1 cellular context compared by ENCODE assay signal in genomic region chr3:81816473-81817260, GRCh38.
A peak's percentile ranks its signal among the peaks of the same experiment; 100 is the strongest.
TF ChIP-seq lines count a peak whose summit lies in the region.

No MANE protein-coding gene starts in this region.

TF ChIP-seq in GM12878, 131 proteins besides CTCF, POLR2A, EP300 and RAD21 (continued from another document and continues in another):
- TF ChIP-seq ZBTB33 (IDR thresholded peaks at IDR 0.05) = no peak
- no peak; the same call in 1 of the 2 replicates for TF ChIP-seq NKRF (conservative IDR thresholded peaks at IDR 0.05)
- peak in 1 of 2 experiments; percentile 91; a peak in 1 of 4 replicates for TF ChIP-seq CEBPB (IDR thresholded peaks at IDR 0.05; ENCODE audit: borderline replicate concordance in 1 of 2, low read depth in 2 of 2, low read length in 2 of 2)
- TF ChIP-seq ESRRA (IDR thresholded peaks at IDR 0.05; ENCODE audit: low read length) = no peak
- TF ChIP-seq RUNX3 (IDR thresholded peaks at IDR 0.05; ENCODE audit: low read length) = peak; percentile 92
- TF ChIP-seq HDAC2 (IDR thresholded peaks at IDR 0.05) = no peak
- no peak for TF ChIP-seq HCFC1 (IDR thresholded peaks at IDR 0.05; ENCODE audit: low read length)
- no peak for TF ChIP-seq RBBP5 (conservative IDR thresholded peaks at IDR 0.05)
- TF ChIP-seq EGR1 (IDR thresholded peaks at IDR 0.05; ENCODE audit: borderline replicate concordance in 1 of 2, low read depth in 2 of 2, low read length in 2 of 2) = no peak
- peak; percentile 71 for TF ChIP-seq YY1 (IDR thresholded peaks at IDR 0.05; ENCODE audit: low read depth, low read length)
- peak; percentile 57; the same call in 1 of the 3 replicates for TF ChIP-seq POU2F2 (IDR thresholded peaks at IDR 0.05; ENCODE audit: borderline replicate concordance, low read depth, low read length)
- TF ChIP-seq GABPA (IDR thresholded peaks at IDR 0.05; ENCODE audit: low read depth) = peak; percentile 29; the same call in 1 of the 2 replicates
- TF ChIP-seq BCL11A (IDR thresholded peaks at IDR 0.05; ENCODE audit: low read depth, low read length) = peak; percentile 96
- TF ChIP-seq TARDBP (IDR thresholded peaks at IDR 0.05; ENCODE audit: borderline replicate concordance) = no peak
- TF ChIP-seq PML (IDR thresholded peaks at IDR 0.05; ENCODE audit: low read length) = peak; percentile 95
- peak; percentile 98 for TF ChIP-seq BCL3 (IDR thresholded peaks at IDR 0.05; ENCODE audit: borderline replicate concordance, insufficient read depth, low read depth, low read length, poor library complexity, severe bottlenecking)
- TF ChIP-seq CBX3 (IDR thresholded peaks at IDR 0.05; ENCODE audit: borderline replicate concordance, low read depth) = no peak
- TF ChIP-seq HDGF (IDR thresholded peaks at IDR 0.05) = no peak
- TF ChIP-seq MTA2 (IDR thresholded peaks at IDR 0.05; ENCODE audit: low read depth) = peak; percentile 89
- 0 out of 2 replicates have a peak, but pooled peaks have one; percentile 74 for TF ChIP-seq NBN (IDR thresholded peaks at IDR 0.05)
- TF ChIP-seq POLR2AphosphoS5 (IDR thresholded peaks at IDR 0.05; ENCODE audit: low read length) = no peak
- TF ChIP-seq KLF5 (IDR thresholded peaks at IDR 0.05; ENCODE audit: partially characterized antibody) = peak; percentile 20
- peak; percentile 88 to 92 for TF ChIP-seq IKZF2 (IDR thresholded peaks at IDR 0.05)
- 0 out of 2 replicates have a peak, but pooled peaks have one; percentile 23 for TF ChIP-seq CBFB (IDR thresholded peaks at IDR 0.05; ENCODE audit: low read depth)
- TF ChIP-seq LARP7 (IDR thresholded peaks at IDR 0.05) = no peak
- no peak for TF ChIP-seq ZZZ3 (IDR thresholded peaks at IDR 0.05; ENCODE audit: control insufficient read depth, insufficient read length, low read depth)
- TF ChIP-seq ZNF274 (IDR thresholded peaks at IDR 0.05; ENCODE audit: insufficient read depth, insufficient read length) = no peak
- TF ChIP-seq MAX (IDR thresholded peaks at IDR 0.05; ENCODE audit: low read depth, low read length) = no peak; the same call in 1 of the 2 replicates
- TF ChIP-seq ZBTB4 (CRISPR knock-in tag; IDR thresholded peaks at IDR 0.05) = no peak
- no peak for TF ChIP-seq CUX1 (IDR thresholded peaks at IDR 0.05; ENCODE audit: insufficient replicate concordance, low read depth, low read length)
- TF ChIP-seq PAX5 (IDR thresholded peaks at IDR 0.05; ENCODE audit: borderline replicate concordance, low read depth, low read length) = peak; percentile 90; the same call in 1 of the 2 replicates
- 0 out of 2 replicates have a peak, but pooled peaks have one; percentile 67 for TF ChIP-seq GATAD2B (conservative IDR thresholded peaks at IDR 0.05; ENCODE audit: low read depth)
- peak; percentile 98 for TF ChIP-seq SKIL (IDR thresholded peaks at IDR 0.05; ENCODE audit: low read depth, poor library complexity, severe bottlenecking)
- 0 out of 2 replicates have a peak, but pooled peaks have one; percentile 23 for TF ChIP-seq ZSCAN29 (IDR thresholded peaks at IDR 0.05)
- no peak for TF ChIP-seq USF1 (IDR thresholded peaks at IDR 0.05; ENCODE audit: borderline replicate concordance, extremely low read length, insufficient read depth, low read depth, low read length)
- peak; percentile 86 for TF ChIP-seq DPF2 (IDR thresholded peaks at IDR 0.05)
- no peak for TF ChIP-seq SMC3 (IDR thresholded peaks at IDR 0.05; ENCODE audit: borderline replicate concordance, low read length)
- TF ChIP-seq MLLT1 (IDR thresholded peaks at IDR 0.05) = peak; percentile 67
- TF ChIP-seq ZNF384 (IDR thresholded peaks at IDR 0.05; ENCODE audit: borderline replicate concordance, low read depth, low read length) = peak; percentile 42; the same call in 1 of the 2 replicates
- no peak for TF ChIP-seq HDAC6 (IDR thresholded peaks at IDR 0.05; ENCODE audit: unreplicated experiment)
- no peak for TF ChIP-seq SMAD5 (IDR thresholded peaks at IDR 0.05; ENCODE audit: low read depth)
- TF ChIP-seq STAT3 (IDR thresholded peaks at IDR 0.05; ENCODE audit: low read depth, low read length) = no peak
- TF ChIP-seq PAX8 (IDR thresholded peaks at IDR 0.05) = no peak
- TF ChIP-seq FOXM1 (IDR thresholded peaks at IDR 0.05; ENCODE audit: low read depth, low read length) = peak; percentile 100
- no peak for TF ChIP-seq SREBF2 (IDR thresholded peaks at IDR 0.05; ENCODE audit: low read length)
